In the genomic region with DNA sequence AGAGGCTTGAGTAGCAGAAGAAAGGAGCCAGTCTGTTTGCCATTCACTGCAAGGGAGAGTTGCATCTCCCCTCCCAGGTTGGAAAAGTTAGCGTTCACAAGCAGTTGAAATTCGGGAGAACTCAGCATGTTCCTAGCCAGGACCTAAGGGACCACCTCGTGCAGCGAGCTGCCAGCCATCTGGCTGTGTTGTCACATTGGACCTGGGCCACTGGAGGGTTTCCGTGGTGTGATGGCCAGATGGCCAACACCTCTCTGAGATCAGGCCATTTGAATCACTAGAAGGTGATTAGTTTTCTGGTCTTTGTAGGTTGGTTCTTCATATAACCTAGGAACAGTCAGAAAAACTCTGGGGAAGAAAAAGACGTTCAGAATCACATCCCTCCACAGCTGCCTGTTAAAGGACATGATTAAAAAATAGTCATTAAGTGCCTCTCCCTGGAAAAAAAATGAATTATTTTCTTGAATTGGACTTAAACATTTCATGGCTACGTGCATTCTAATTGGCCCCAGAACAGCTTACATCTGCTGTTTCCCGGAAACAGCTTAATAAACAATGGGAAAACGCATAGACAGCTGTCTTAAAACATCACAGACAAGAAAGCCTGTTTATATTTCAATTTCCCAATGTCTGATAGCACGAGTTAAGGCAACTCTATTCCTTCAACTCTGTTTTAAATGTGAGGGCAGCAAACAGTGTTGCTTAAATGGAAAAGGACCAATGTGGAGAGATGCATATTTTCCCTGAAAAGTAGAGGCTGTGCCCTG, we compare ENCODE assay signal across 21 cellular contexts.
DNase-seq lines count a peak whose midpoint lies in the region; ATAC-seq and TF ChIP-seq lines count a peak whose summit lies in the region.
"Had no signal": no experiment of that assay in that cellular context is flagged by ENCODE, and none has a peak within 500 bp of the region (broad histone marks: within the 10 kb centered on the region; RNA-seq: fewer than 3 reads in every experiment).

No MANE protein-coding gene starts in this region.

- DNase-seq in NCI-H82 (lab: John Stamatoyannopoulos, UW) (peak; percentile 27), NCI-H82 treated with DMSO at 0.1 percent for 48 hours (lab: John Stamatoyannopoulos, UW; ENCODE audit: unreplicated experiment) (no peak), NCI-H446 (lab: John Stamatoyannopoulos, UW) (peak; percentile 41 to 80), cerebellum (ENCODE audit: low spot score) (peak; percentile 17), NCI-H2107 treated with DMSO at 0.1 percent for 48 hours (lab: John Stamatoyannopoulos, UW; ENCODE audit: unreplicated experiment) (no peak), right lobe of liver (no peak)
- DNase-seq in activated CD4-positive, alpha-beta T cell treated with anti-CD3 and anti-CD28 coated beads for 1 hour, result no peak
- DNase-seq: EL, H9, HFFc6, MG63, NCI-H1436 treated with DMSO at 0.1 percent for 48 hours, NCI-H2029 treated with DMSO at 0.1 percent for 48 hours, NCI-H2227 treated with DMSO at 0.1 percent for 48 hours, Peyer's patch, T-helper 1 cell had no signal

- no peak overlapping the region for H3K27ac ChIP-seq in right lobe of liver
- H3K27ac ChIP-seq: A549, HL-60, Peyer's patch, SJSA1 had no signal

- H3K4me3 ChIP-seq in right lobe of liver, result no peak overlapping the region
- H3K4me3 ChIP-seq: A549, K562, MG63, Peyer's patch, SJSA1 had no signal

- 36% methylated on average over 8 of the region's 10 CpGs for WGBS in right lobe of liver (ENCODE audit: insufficient coverage, low coverage, low lambda C conversion rate, missing lambda C conversion rate)

- intact Hi-C loops in right lobe of liver (cut with DNase I), result no loop called here

- TF ChIP-seq POLR2A in right lobe of liver (IDR thresholded peaks at IDR 0.05), result no peak

- no peaks in the 10 kb centered on the region for H3K36me3 ChIP-seq in right lobe of liver
- H3K36me3 ChIP-seq: MG63, Peyer's patch, SJSA1 had no signal

- TF ChIP-seq CTCF in right lobe of liver (IDR thresholded peaks at IDR 0.05), result no peak

- peaks cover 0 to 2% of the 10 kb centered on the region in 2 donors for H3K27me3 ChIP-seq in right lobe of liver
- H3K27me3 ChIP-seq: MG63, Peyer's patch, SJSA1 had no signal

- no peak for ATAC-seq in right lobe of liver
- ATAC-seq: A549, HepG2, K562 had no signal

- no peaks in the 10 kb centered on the region for H3K4me1 ChIP-seq in right lobe of liver
- H3K4me1 ChIP-seq: A549, Peyer's patch, SJSA1 had no signal

- H3K9me3 ChIP-seq in right lobe of liver, result no peaks in the 10 kb centered on the region
- H3K9me3 ChIP-seq: A549, SJSA1 had no signal

Comparison
In these comparisons a context has a peak if more than half of its experiments do, and no peak if none do; other contexts are left out.
1. DNase-seq: peak in NCI-H82 (single experiment), NCI-H446 (2 of 2) and cerebellum (single experiment); none in NCI-H82 treated with DMSO at 0.1 percent for 48 hours (single experiment), NCI-H2107 treated with DMSO at 0.1 percent for 48 hours (single experiment), right lobe of liver (0 of 3) and activated CD4-positive, alpha-beta T cell treated with anti-CD3 and anti-CD28 coated beads for 1 hour (single experiment).